Comparison of ENCODE assay signal across 9 cellular contexts in genomic region chr1:3625151-3625907, GRCh38. TPM values are rescaled to one million over a fixed set of nuclear protein-coding genes. Genes with fewer than 3 reads are reported as not detected.
DNase-seq lines count a peak whose midpoint lies in the region; ATAC-seq, FAIRE-seq and TF ChIP-seq lines count a peak whose summit lies in the region.
"Had no signal": no experiment of that assay in that cellular context is flagged by ENCODE, and none has a peak within 500 bp of the region (broad histone marks: within the 10 kb centered on the region; RNA-seq: fewer than 3 reads in every experiment).

No MANE protein-coding gene starts in this region.

- peaks cover 45% of the 10 kb centered on the region for H3K4me1 Mint-ChIP-seq in brain
- H3K4me1 Mint-ChIP-seq in stimulated activated effector memory CD8-positive, alpha-beta T cell treated with anti-CD3 and anti-CD28 coated beads, Interleukin-12 subunit alpha, Interleukin-12 subunit beta, amount 100 ng/mL, for 72 hours, result peaks cover 49% of the 10 kb centered on the region

- no TSS peak for BruUV-seq in Panc1 (replicated peaks; lab: Mats Ljungman, UMichigan)

- H4K20me1 ChIP-seq in keratinocyte (ENCODE audit: control insufficient read depth, extremely low read depth, insufficient read depth, low read length), result no peaks in the 10 kb centered on the region

- no peaks in the 10 kb centered on the region for H3K9me3 Mint-ChIP-seq in brain
- no peaks in the 10 kb centered on the region for H3K9me3 Mint-ChIP-seq in stimulated activated effector memory CD8-positive, alpha-beta T cell treated with anti-CD3 and anti-CD28 coated beads, Interleukin-12 subunit alpha, Interleukin-12 subunit beta, amount 100 ng/mL, for 72 hours

- peak overlapping the region; percentile 68 for H3K9ac ChIP-seq in keratinocyte (ENCODE audit: control insufficient read depth, extremely low read depth, insufficient read depth, low read length)

- peak overlapping the region; percentile 68 for H3K27ac ChIP-seq in Panc1 (ENCODE audit: low read length)
- no peak overlapping the region for H3K27ac ChIP-seq in keratinocyte (ENCODE audit: control insufficient read depth, insufficient read depth, low read length)

- H3K4me3 Mint-ChIP-seq in brain, result peak overlapping the region; percentile 90 to 98 (median 91)
- H3K4me3 Mint-ChIP-seq in stimulated activated effector memory CD8-positive, alpha-beta T cell treated with anti-CD3 and anti-CD28 coated beads, Interleukin-12 subunit alpha, Interleukin-12 subunit beta, amount 100 ng/mL, for 72 hours, result peak overlapping the region; percentile 96

- no peak for FAIRE-seq in keratinocyte (lab: Jason Lieb, UNC)

- H3K27me3 ChIP-seq in Panc1 (ENCODE audit: control insufficient read depth, insufficient read depth, low read length) (no peaks in the 10 kb centered on the region), keratinocyte (ENCODE audit: control insufficient read depth, extremely low read depth, insufficient read depth, low read length) (no peaks in the 10 kb centered on the region)

- H3K9me1 ChIP-seq in keratinocyte (ENCODE audit: control insufficient read depth, extremely low read depth, insufficient read depth, low read length), result no peaks in the 10 kb centered on the region

- peak overlapping the region; percentile 85 for H3K4me2 ChIP-seq in keratinocyte (ENCODE audit: control insufficient read depth, extremely low read depth, insufficient read depth, low read depth, low read length)

- dilution Hi-C loops in keratinocyte (cut with MboI; ENCODE audit: extremely low pct_ligation_motif_present, low sequenced_read_pairs), result loop anchor here (25.0 kb wide), 1 partner anchor 88 kb away; no protein-coding TSS in a partner anchor

- H3K4me3 ChIP-seq in Panc1 (ENCODE audit: low read depth in 2 of 2, low read length in 2 of 2), result peak overlapping the region; percentile 69 to 97
- peak overlapping the region; percentile 71 to 98 (median 92) for H3K4me3 ChIP-seq in keratinocyte (ENCODE audit: control insufficient read depth in 2 of 3, extremely low read depth in 1 of 3, insufficient read depth in 2 of 3, low read depth in 1 of 3, low read length in 3 of 3)

- no peak for TF ChIP-seq CTCF in Panc1 (IDR thresholded peaks at IDR 0.05)
- TF ChIP-seq CTCF in brain (conservative IDR thresholded peaks at IDR 0.05), result no peak
- peak in 1 of 3 experiments; percentile 26 for TF ChIP-seq CTCF in keratinocyte (optimal IDR thresholded peaks at IDR 0.05 in 1 of 3, IDR thresholded peaks at IDR 0.05 in 1 of 3, conservative IDR thresholded peaks at IDR 0.05 in 1 of 3; ENCODE audit: extremely low read depth in 1 of 3, insufficient read depth in 2 of 3, low read length in 3 of 3)

- intact Hi-C loops in Panc1 (cut with micrococcal nuclease; ENCODE audit: unreplicated experiment), result loop anchor here (10.0 kb wide), 1 partner anchor 99 kb away; no protein-coding TSS in a partner anchor

- no peaks in the 10 kb centered on the region for H3K9me3 ChIP-seq in Panc1 (ENCODE audit: control insufficient read depth, insufficient read depth, low read depth, low read length)
- H3K9me3 ChIP-seq in keratinocyte (ENCODE audit: control insufficient read depth, low read depth, low read length), result no peaks in the 10 kb centered on the region

- CTCF ChIA-PET in Panc1 (lab: Charles Lee), result no interaction called here

- peak; percentile 8 for DNase-seq in NCI-H510A treated with DMSO at 0.1 percent for 48 hours (lab: John Stamatoyannopoulos, UW)
- DNase-seq in NCI-H510A (lab: John Stamatoyannopoulos, UW), result no peak
- no peak for DNase-seq in Panc1 (ENCODE audit: low read depth, low spot score)
- no peak for DNase-seq in keratinocyte (ENCODE audit: low read depth, low spot score)
- DNase-seq in stimulated activated effector memory CD8-positive, alpha-beta T cell treated with anti-CD3 and anti-CD28 coated beads, Interleukin-12 subunit alpha, Interleukin-12 subunit beta, amount 100 ng/mL, for 72 hours (ENCODE audit: low spot score in 2 of 2), result peak; percentile 22 to 66

- no peaks in the 10 kb centered on the region for H3K79me2 ChIP-seq in keratinocyte (ENCODE audit: control insufficient read depth, insufficient read depth, low read length)

- H3K36me3 Mint-ChIP-seq in brain, result peaks cover 15% of the 10 kb centered on the region
- H3K36me3 Mint-ChIP-seq in stimulated activated effector memory CD8-positive, alpha-beta T cell treated with anti-CD3 and anti-CD28 coated beads, Interleukin-12 subunit alpha, Interleukin-12 subunit beta, amount 100 ng/mL, for 72 hours, result peaks cover 32% of the 10 kb centered on the region

- in situ Hi-C loops in Panc1 (cut with HindIII; ENCODE audit: low pct_unique_long_range_greater_than_20kb, low sequenced_read_pairs), result no loop called here

- peaks cover 11% of the 10 kb centered on the region for H3K4me1 ChIP-seq in Panc1 (ENCODE audit: control insufficient read depth, insufficient read depth, low read length)
- H3K4me1 ChIP-seq in keratinocyte (ENCODE audit: control insufficient read depth, extremely low read depth, insufficient read depth, low read length), result peaks cover 16% of the 10 kb centered on the region

- peak overlapping the region; percentile 33 for H2AFZ ChIP-seq in keratinocyte (ENCODE audit: control insufficient read depth, low read length)

- H3K36me3 ChIP-seq in Panc1 (ENCODE audit: control insufficient read depth, insufficient read depth, low read length) (peaks cover 2% of the 10 kb centered on the region; the same call in 1 of the 2 replicates), keratinocyte (ENCODE audit: control insufficient read depth in 2 of 2, extremely low read depth in 1 of 2, insufficient read depth in 2 of 2, low read length in 2 of 2) (peaks cover 9 to 10% of the 10 kb centered on the region in 2 experiments)

- ATAC-seq in HG02938 (IDR thresholded peaks at IDR 0.05; ENCODE audit: unreplicated experiment), result peak; percentile 13
- peak; percentile 33 for ATAC-seq in Panc1
- peak; percentile 48 for ATAC-seq in stimulated activated effector memory CD8-positive, alpha-beta T cell treated with anti-CD3 and anti-CD28 coated beads, Interleukin-12 subunit alpha, Interleukin-12 subunit beta, amount 100 ng/mL, for 72 hours
- no peak for ATAC-seq in GM18870 (IDR thresholded peaks at IDR 0.05; ENCODE audit: unreplicated experiment)

- POLR2A ChIA-PET in Panc1 (lab: Charles Lee), result no interaction called here

- H3K27me3 Mint-ChIP-seq in brain, result peaks cover 8% of the 10 kb centered on the region

- H3K27ac Mint-ChIP-seq in brain, result peak overlapping the region in 4 of 5 experiments; percentile 57 to 83 (median 72)
- peak overlapping the region; percentile 91 for H3K27ac Mint-ChIP-seq in stimulated activated effector memory CD8-positive, alpha-beta T cell treated with anti-CD3 and anti-CD28 coated beads, Interleukin-12 subunit alpha, Interleukin-12 subunit beta, amount 100 ng/mL, for 72 hours

RNA-seq across cellular contexts. Expression of gene TPRG1L, which starts 0.5 kb away (rescaled TPM):
- 57.5 TPM for total RNA-seq in Panc1 (2021; ENCODE audit: unreplicated experiment)
- 93.0 TPM for polyA plus RNA-seq in Panc1 (2012; ENCODE audit: insufficient read length)
- polyA plus RNA-seq in brain (ENCODE audit: insufficient read depth, low read depth, low replicate concordance) (100 TPM), keratinocyte (57.4 to 83.0 TPM (median 68.1 TPM) in 3 replicates)
- 40.0 TPM for polyA plus RNA-seq in keratinocyte (2011; ENCODE audit: low read depth)
- polyA plus RNA-seq in keratinocyte (2011; cell fraction: cytosol; rRNA removed), result 93.8 and 97.0 TPM in 2 replicates
- 46.3 and 48.6 TPM in 2 replicates for polyA plus RNA-seq in keratinocyte (2011; cell fraction: nucleus; rRNA removed)
- 54.7 and 73.6 TPM in 2 replicates for polyA plus RNA-seq in keratinocyte (2012; ENCODE audit: low replicate concordance)
- 47.2 to 96.6 TPM (median 60.1 TPM) in 3 replicates for polyA minus RNA-seq in keratinocyte
- polyA minus RNA-seq in keratinocyte (2011; cell fraction: cytosol; rRNA and poly(A)+ RNA removed), result 111 TPM
- polyA minus RNA-seq in keratinocyte (2011; cell fraction: nucleus; rRNA and poly(A)+ RNA removed), result 26.0 and 33.8 TPM in 2 replicates

RNA-seq across cellular contexts. Expression of gene MEGF6, which starts 14.0 kb away (rescaled TPM):
- total RNA-seq in Panc1 (2021; ENCODE audit: unreplicated experiment), result 32.6 TPM
- 35.5 TPM for polyA plus RNA-seq in Panc1 (2012; ENCODE audit: insufficient read length)
- polyA plus RNA-seq in brain (ENCODE audit: insufficient read depth, low read depth, low replicate concordance) (8.0 TPM), keratinocyte (0.24 to 0.71 TPM (median 0.42 TPM) in 3 replicates)
- 0.41 TPM for polyA plus RNA-seq in keratinocyte (2011; ENCODE audit: low read depth)
- 0.06 and 0.23 TPM in 2 replicates for polyA plus RNA-seq in keratinocyte (2011; cell fraction: cytosol; rRNA removed)
- 2.1 and 3.7 TPM in 2 replicates for polyA plus RNA-seq in keratinocyte (2011; cell fraction: nucleus; rRNA removed)
- 0.83 and 0.87 TPM in 2 replicates for polyA plus RNA-seq in keratinocyte (2012; ENCODE audit: low replicate concordance)
- 0.22 to 0.36 TPM (median 0.26 TPM) in 3 replicates for polyA minus RNA-seq in keratinocyte
- 2.9 TPM for polyA minus RNA-seq in keratinocyte (2011; cell fraction: cytosol; rRNA and poly(A)+ RNA removed)
- polyA minus RNA-seq in keratinocyte (2011; cell fraction: nucleus; rRNA and poly(A)+ RNA removed), result 4.4 and 7.2 TPM in 2 replicates

RNA-seq across cellular contexts. Expression of gene WRAP73, which starts 24.6 kb away (rescaled TPM):
- 27.1 TPM for total RNA-seq in Panc1 (2021; ENCODE audit: unreplicated experiment)
- polyA plus RNA-seq in Panc1 (2012; ENCODE audit: insufficient read length), result 31.8 TPM
- 29.7 TPM for polyA plus RNA-seq in brain (ENCODE audit: insufficient read depth, low read depth, low replicate concordance)
- polyA plus RNA-seq in keratinocyte, result 16.6 to 24.9 TPM (median 18.9 TPM) in 3 replicates
- 6.0 TPM for polyA plus RNA-seq in keratinocyte (2011; ENCODE audit: low read depth)
- 11.1 and 12.0 TPM in 2 replicates for polyA plus RNA-seq in keratinocyte (2011; cell fraction: cytosol; rRNA removed)
- 29.2 and 36.0 TPM in 2 replicates for polyA plus RNA-seq in keratinocyte (2011; cell fraction: nucleus; rRNA removed)
- 10.9 and 16.7 TPM in 2 replicates for polyA plus RNA-seq in keratinocyte (2012; ENCODE audit: low replicate concordance)
- 13.6 to 16.0 TPM (median 13.6 TPM) in 3 replicates for polyA minus RNA-seq in keratinocyte
- polyA minus RNA-seq in keratinocyte (2011; cell fraction: cytosol; rRNA and poly(A)+ RNA removed), result 19.6 TPM
- polyA minus RNA-seq in keratinocyte (2011; cell fraction: nucleus; rRNA and poly(A)+ RNA removed), result 11.8 and 18.2 TPM in 2 replicates

RNA-seq across cellular contexts. Expression of gene TP73, which starts 27.0 kb away (rescaled TPM):
- total RNA-seq in Panc1 (2021; ENCODE audit: unreplicated experiment), result 4.7 TPM
- polyA plus RNA-seq in Panc1 (2012; ENCODE audit: insufficient read length), result 3.2 TPM
- polyA plus RNA-seq in brain (ENCODE audit: insufficient read depth, low read depth, low replicate concordance), result 19.0 TPM
- polyA plus RNA-seq in keratinocyte, result 0.10 to 0.23 TPM (median 0.14 TPM) in 3 replicates
- polyA plus RNA-seq in keratinocyte (2011; ENCODE audit: low read depth), result 0.12 TPM
- polyA plus RNA-seq in keratinocyte (2011; cell fraction: cytosol; rRNA removed), result 0.05 and 0.14 TPM in 2 replicates
- polyA plus RNA-seq in keratinocyte (2011; cell fraction: nucleus; rRNA removed), result 0.15 and 0.41 TPM in 2 replicates
- polyA plus RNA-seq in keratinocyte (2012; ENCODE audit: low replicate concordance), result 0.14 and 0.36 TPM in 2 replicates
- polyA minus RNA-seq in keratinocyte, result 0.10 to 0.56 TPM (median 0.10 TPM) in 3 replicates
- polyA minus RNA-seq in keratinocyte (2011; cell fraction: cytosol; rRNA and poly(A)+ RNA removed), result not detected
- polyA minus RNA-seq in keratinocyte (2011; cell fraction: nucleus; rRNA and poly(A)+ RNA removed), result not detected in 2 replicates
- total RNA-seq: dermis microvascular lymphatic vessel endothelial cell had no signal

Comparison
In these comparisons a context has a peak if more than half of its experiments do, and no peak if none do; other contexts are left out.
1. DNase-seq: peak in NCI-H510A treated with DMSO at 0.1 percent for 48 hours (single experiment) and stimulated activated effector memory CD8-positive, alpha-beta T cell treated with anti-CD3 and anti-CD28 coated beads, Interleukin-12 subunit alpha, Interleukin-12 subunit beta, amount 100 ng/mL, for 72 hours (2 of 2); none in NCI-H510A (single experiment), Panc1 (single experiment) and keratinocyte (single experiment).